5 cellular contexts compared by ENCODE assay signal in genomic region chr15:98441599-98441998, GRCh38.
"Had no signal": no experiment of that assay in that cellular context is flagged by ENCODE, and none has a peak within 500 bp of the region (broad histone marks: within the 10 kb centered on the region; RNA-seq: fewer than 3 reads in every experiment).

No MANE protein-coding gene starts in this region.

- H3K4me3 Mint-ChIP-seq: GM23338, H9 had no signal

- H3K4me2 ChIP-seq: GM23338 had no signal

- H3K27ac Mint-ChIP-seq: GM23338, IgD-negative memory B cell had no signal

- H2AFZ ChIP-seq: GM23338 had no signal

- DNase-seq: H9, HCEC 1CT, KBM-7 had no signal

- H3K4me3 ChIP-seq: GM23338 had no signal

- H3K36me3 Mint-ChIP-seq: IgD-negative memory B cell had no signal
